1 cellular context compared by ENCODE assay signal in genomic region chr6:167680605-167681149, GRCh38.
TF ChIP-seq lines count a peak whose summit lies in the region.

No MANE protein-coding gene starts in this region.

TF ChIP-seq in HepG2, 621 proteins besides CTCF, POLR2A, EP300 and RAD21 (continued from another document and continues in another):
- no peak for TF ChIP-seq ZNF577 (CRISPR knock-in tag; IDR thresholded peaks at IDR 0.05; ENCODE audit: borderline replicate concordance, low read depth)
- peak; percentile 61 for TF ChIP-seq ZNF687 (CRISPR knock-in tag; IDR thresholded peaks at IDR 0.05)
- TF ChIP-seq ZNF343 (CRISPR knock-in tag; IDR thresholded peaks at IDR 0.05): no peak
- TF ChIP-seq RBFOX2 (IDR thresholded peaks at IDR 0.05; ENCODE audit: low read depth, low read length): no peak
- TF ChIP-seq ZNF333 (CRISPR knock-in tag; IDR thresholded peaks at IDR 0.05; ENCODE audit: borderline replicate concordance): no peak
- peak; percentile 91; the same call in 1 of the 2 replicates for TF ChIP-seq ZC3H13 (CRISPR knock-in tag; IDR thresholded peaks at IDR 0.05)
- no peak for TF ChIP-seq ZNF407 (CRISPR knock-in tag; IDR thresholded peaks at IDR 0.05; ENCODE audit: not compliant biosample characterization)
- peak; percentile 16; the same call in 1 of the 2 replicates for TF ChIP-seq TFDP1 (CRISPR knock-in tag; IDR thresholded peaks at IDR 0.05; ENCODE audit: borderline replicate concordance)
- TF ChIP-seq FOXP1 (IDR thresholded peaks at IDR 0.05): no peak
- TF ChIP-seq FOXP1 (CRISPR knock-in tag; IDR thresholded peaks at IDR 0.05): no peak
- TF ChIP-seq ZBTB10 (CRISPR knock-in tag; IDR thresholded peaks at IDR 0.05; ENCODE audit: borderline replicate concordance): no peak
- no peak for TF ChIP-seq ZNF777 (CRISPR knock-in tag; IDR thresholded peaks at IDR 0.05)
- TF ChIP-seq UBTF (CRISPR knock-in tag; IDR thresholded peaks at IDR 0.05): no peak
- TF ChIP-seq AGO2 (optimal IDR thresholded peaks at IDR 0.05; ENCODE audit: low read depth, low read length): peak; percentile 44
- no peak for TF ChIP-seq SATB2 (CRISPR knock-in tag; IDR thresholded peaks at IDR 0.05)
- peak; percentile 3; the same call in 1 of the 2 replicates for TF ChIP-seq ZFX (CRISPR knock-in tag; IDR thresholded peaks at IDR 0.05; ENCODE audit: low read depth)
- no peak for TF ChIP-seq TFAP4 (IDR thresholded peaks at IDR 0.05; ENCODE audit: borderline replicate concordance, low read depth)
- no peak for TF ChIP-seq ZMAT5 (CRISPR knock-in tag; IDR thresholded peaks at IDR 0.05; ENCODE audit: borderline replicate concordance, low read depth)
- no peak for TF ChIP-seq SPEN (CRISPR knock-in tag; IDR thresholded peaks at IDR 0.05; ENCODE audit: low read depth)
- no peak for TF ChIP-seq ZFP36L1 (CRISPR knock-in tag; IDR thresholded peaks at IDR 0.05)
- 0 out of 2 replicates have a peak, but pooled peaks have one; percentile 73 for TF ChIP-seq SMAD1 (CRISPR knock-in tag; IDR thresholded peaks at IDR 0.05; ENCODE audit: borderline replicate concordance, low read depth)
- no peak for TF ChIP-seq MXD4 (CRISPR knock-in tag; IDR thresholded peaks at IDR 0.05)
- no peak for TF ChIP-seq PRDM10 (CRISPR knock-in tag; IDR thresholded peaks at IDR 0.05; ENCODE audit: low read depth)
- TF ChIP-seq KLF13 (CRISPR knock-in tag; IDR thresholded peaks at IDR 0.05): no peak
